Comparison of ENCODE assay signal across 10 cellular contexts in genomic region chr20:25039697-25040437, GRCh38. TPM values are rescaled to one million over a fixed set of nuclear protein-coding genes. Genes with fewer than 3 reads are reported as not detected.
A peak's percentile ranks its signal among the peaks of the same experiment; 100 is the strongest.
DNase-seq lines count a peak whose midpoint lies in the region; ATAC-seq and TF ChIP-seq lines count a peak whose summit lies in the region.
"Had no signal": no experiment of that assay in that cellular context is flagged by ENCODE, and none has a peak within 500 bp of the region (broad histone marks: within the 10 kb centered on the region; RNA-seq: fewer than 3 reads in every experiment).

No MANE protein-coding gene starts in this region.

- 14 to 15% methylated on average over 9 of the region's 9 CpGs for WGBS in esophagus, 2 donors

- no peak for TF ChIP-seq POLR2A in vagina (IDR thresholded peaks at IDR 0.05)

- H3K27me3 ChIP-seq in esophagus (ENCODE audit: control insufficient read depth in 1 of 2, insufficient read depth in 2 of 2, low read length in 2 of 2) = no peaks in the 10 kb centered on the region
- no peaks in the 10 kb centered on the region for H3K27me3 ChIP-seq in vagina

- H3K4me1 Mint-ChIP-seq in activated naive CD4-positive, alpha-beta T cell treated with anti-CD3 and anti-CD28 coated beads, Interleukin-2, amount 50 U/mL, for 24 hours = peaks cover 74% of the 10 kb centered on the region
- H3K4me1 Mint-ChIP-seq in activated naive CD4-positive, alpha-beta T cell treated with anti-CD3 and anti-CD28 coated beads for 36 hours (ENCODE audit: low read depth) = peaks cover 68% of the 10 kb centered on the region
- no peaks in the 10 kb centered on the region for H3K4me1 Mint-ChIP-seq in progenitor cell of endocrine pancreas (ENCODE audit: low read depth)

- no peaks in the 10 kb centered on the region for H3K27me3 Mint-ChIP-seq in activated naive CD4-positive, alpha-beta T cell treated with anti-CD3 and anti-CD28 coated beads, Interleukin-2, amount 50 U/mL, for 24 hours
- H3K27me3 Mint-ChIP-seq in activated naive CD4-positive, alpha-beta T cell treated with anti-CD3 and anti-CD28 coated beads for 36 hours (ENCODE audit: low read depth) = no peaks in the 10 kb centered on the region
- no peaks in the 10 kb centered on the region for H3K27me3 Mint-ChIP-seq in progenitor cell of endocrine pancreas

- peak overlapping the region; percentile 41 for H3K27ac Mint-ChIP-seq in activated naive CD4-positive, alpha-beta T cell treated with anti-CD3 and anti-CD28 coated beads, Interleukin-2, amount 50 U/mL, for 24 hours
- H3K27ac Mint-ChIP-seq in activated naive CD4-positive, alpha-beta T cell treated with anti-CD3 and anti-CD28 coated beads for 36 hours = no peak overlapping the region
- no peak overlapping the region for H3K27ac Mint-ChIP-seq in progenitor cell of endocrine pancreas

- H3K4me3 ChIP-seq in esophagus (ENCODE audit: low read depth in 1 of 2, low read length in 2 of 2) (no peak overlapping the region), vagina (peak overlapping the region in 1 of 2 donors; percentile 8)

- TF ChIP-seq CTCF in vagina (IDR thresholded peaks at IDR 0.05) (no peak), progenitor cell of endocrine pancreas (IDR thresholded peaks at IDR 0.05; ENCODE audit: unreplicated experiment) (no peak), GM10266 (IDR thresholded peaks at IDR 0.05; ENCODE audit: control insufficient read depth, insufficient read depth, low read depth, missing control alignments) (no peak)

- H3K36me3 ChIP-seq in esophagus (ENCODE audit: control insufficient read depth in 2 of 2, insufficient read depth in 2 of 2, low read length in 1 of 2) = no peaks in the 10 kb centered on the region
- H3K36me3 ChIP-seq in vagina = no peaks in the 10 kb centered on the region

- peaks cover 26 to 45% of the 10 kb centered on the region in 2 donors for H3K4me1 ChIP-seq in esophagus (ENCODE audit: control insufficient read depth in 2 of 2, insufficient read depth in 2 of 2, low read length in 1 of 2)
- peaks cover 89% of the 10 kb centered on the region for H3K4me1 ChIP-seq in vagina

- H3K9me3 ChIP-seq in esophagus (ENCODE audit: control insufficient read depth in 2 of 2, insufficient read depth in 1 of 2, low read depth in 1 of 2, low read length in 1 of 2) (no peaks in the 10 kb centered on the region), vagina (no peaks in the 10 kb centered on the region)

- CTCF ChIA-PET in activated naive CD4-positive, alpha-beta T cell treated with anti-CD3 and anti-CD28 coated beads for 36 hours (lab: Charles Lee) = no interaction called here

- H3K4me3 Mint-ChIP-seq in activated naive CD4-positive, alpha-beta T cell treated with anti-CD3 and anti-CD28 coated beads, Interleukin-2, amount 50 U/mL, for 24 hours = no peak overlapping the region
- H3K4me3 Mint-ChIP-seq in activated naive CD4-positive, alpha-beta T cell treated with anti-CD3 and anti-CD28 coated beads for 36 hours = no peak overlapping the region
- H3K4me3 Mint-ChIP-seq in progenitor cell of endocrine pancreas (ENCODE audit: low read depth) = no peak overlapping the region
- H3K4me3 Mint-ChIP-seq: neural crest cell had no signal

- no peak for DNase-seq in activated naive CD4-positive, alpha-beta T cell treated with anti-CD3 and anti-CD28 coated beads for 36 hours
- DNase-seq in mucosa of gallbladder (ENCODE audit: low spot score) = peak; percentile 92
- peak in 1 of 2 donors; percentile 97 for DNase-seq in vagina (ENCODE audit: extremely low spot score in 2 of 2)
- DNase-seq in progenitor cell of endocrine pancreas (ENCODE audit: low spot score, unreplicated experiment) = no peak
- no peak for DNase-seq in GM10266 (ENCODE audit: extremely low spot score)

- intact Hi-C loops in activated naive CD4-positive, alpha-beta T cell treated with anti-CD3 and anti-CD28 coated beads for 36 hours (cut with micrococcal nuclease) = no loop called here
- intact Hi-C loops in vagina (cut with DNase I) = no loop called here

- H3K27ac ChIP-seq in esophagus (ENCODE audit: low read depth in 2 of 2, low read length in 1 of 2) = peak overlapping the region; percentile 82 to 89
- H3K27ac ChIP-seq in vagina = peak overlapping the region; percentile 76

- no peak for ATAC-seq in GM19035 (IDR thresholded peaks at IDR 0.05; ENCODE audit: unreplicated experiment)

- no peaks in the 10 kb centered on the region for H3K36me3 Mint-ChIP-seq in activated naive CD4-positive, alpha-beta T cell treated with anti-CD3 and anti-CD28 coated beads, Interleukin-2, amount 50 U/mL, for 24 hours
- H3K36me3 Mint-ChIP-seq in activated naive CD4-positive, alpha-beta T cell treated with anti-CD3 and anti-CD28 coated beads for 36 hours (ENCODE audit: low read depth) = no peaks in the 10 kb centered on the region
- H3K36me3 Mint-ChIP-seq in progenitor cell of endocrine pancreas (ENCODE audit: insufficient read depth) = no peaks in the 10 kb centered on the region

- no peaks in the 10 kb centered on the region for H3K9me3 Mint-ChIP-seq in activated naive CD4-positive, alpha-beta T cell treated with anti-CD3 and anti-CD28 coated beads, Interleukin-2, amount 50 U/mL, for 24 hours
- no peaks in the 10 kb centered on the region for H3K9me3 Mint-ChIP-seq in activated naive CD4-positive, alpha-beta T cell treated with anti-CD3 and anti-CD28 coated beads for 36 hours
- no peaks in the 10 kb centered on the region for H3K9me3 Mint-ChIP-seq in progenitor cell of endocrine pancreas (ENCODE audit: low read depth)
- H3K9me3 Mint-ChIP-seq: neural crest cell had no signal

RNA-seq across cellular contexts. Expression of gene ACSS1, which starts 18.1 kb away (rescaled TPM):
- 10 to 100 TPM in 1 of 2 experiments, 1 to 10 TPM in 1; 9.4 to 10.1 TPM for total RNA-seq in activated naive CD4-positive, alpha-beta T cell treated with anti-CD3 and anti-CD28 coated beads for 36 hours
- polyA plus RNA-seq in esophagus = 1 to 10 TPM; 8.0 to 8.8 TPM
- total RNA-seq in mucosa of gallbladder (70.8 TPM), vagina (26.3 TPM), progenitor cell of endocrine pancreas (0.67 and 0.72 TPM in 2 replicates)

RNA-seq across cellular contexts. Expression of gene VSX1, which starts 42.1 kb away (rescaled TPM):
- total RNA-seq in activated naive CD4-positive, alpha-beta T cell treated with anti-CD3 and anti-CD28 coated beads for 36 hours = not detected
- polyA plus RNA-seq in esophagus = not detected
- total RNA-seq in mucosa of gallbladder (not detected), vagina (not detected), progenitor cell of endocrine pancreas (not detected in 2 replicates)
- polyA plus RNA-seq: BJ had no signal

RNA-seq across cellular contexts. Expression of gene APMAP, which starts 47.3 kb away (rescaled TPM):
- 10 to 100 TPM; 46.9 to 50.9 TPM for total RNA-seq in activated naive CD4-positive, alpha-beta T cell treated with anti-CD3 and anti-CD28 coated beads for 36 hours
- polyA plus RNA-seq in esophagus = 10 to 100 TPM in 1 of 2 donors, 1 to 10 TPM in 1; 9.6 to 20.5 TPM
- total RNA-seq in mucosa of gallbladder (68.8 TPM), vagina (29.7 TPM), progenitor cell of endocrine pancreas (81.0 and 81.3 TPM in 2 replicates)
